ENCODE assay signal across 21 cellular contexts in genomic region chr15:35061171-35062163, GRCh38. TPM values are rescaled to one million over a fixed set of nuclear protein-coding genes. Genes with fewer than 3 reads are reported as not detected.
DNase-seq lines count a peak whose midpoint lies in the region; ATAC-seq and TF ChIP-seq lines count a peak whose summit lies in the region.
"Had no signal": no experiment of that assay in that cellular context is flagged by ENCODE, and none has a peak within 500 bp of the region (broad histone marks: within the 10 kb centered on the region; RNA-seq: fewer than 3 reads in every experiment).

No MANE protein-coding gene starts in this region.

- in situ Hi-C loops in mammary epithelial cell (cut with MboI; ENCODE audit: low sequenced_read_pairs in 2 of 2): no loop called here

- no peak overlapping the region for H3K4me3 ChIP-seq in mammary epithelial cell (replicated peaks in 1 of 3; ENCODE audit: insufficient read depth in 1 of 3, low read depth in 2 of 3, low read length in 3 of 3)
- H3K4me3 ChIP-seq in breast epithelium: peak overlapping the region in 1 of 3 donors; percentile 0
- H3K4me3 ChIP-seq in RWPE2 (ENCODE audit: severe bottlenecking): no peak overlapping the region
- no peak overlapping the region for H3K4me3 ChIP-seq in gastroesophageal sphincter
- H3K4me3 ChIP-seq: heart right ventricle, lung, tibial nerve had no signal

- CTCF ChIA-PET in mammary epithelial cell (lab: Charles Lee; ENCODE audit: low non-redundant PET): no interaction called here

- H3K4me1 ChIP-seq in mammary epithelial cell (ENCODE audit: insufficient read depth, low read length): no peaks in the 10 kb centered on the region
- no peaks in the 10 kb centered on the region for H3K4me1 ChIP-seq in breast epithelium
- H3K4me1 ChIP-seq in RWPE2 (ENCODE audit: insufficient read depth, poor library complexity, severe bottlenecking): peaks cover 12% of the 10 kb centered on the region
- no peaks in the 10 kb centered on the region for H3K4me1 ChIP-seq in gastroesophageal sphincter
- H3K4me1 ChIP-seq: heart right ventricle, tibial nerve had no signal

- no peaks in the 10 kb centered on the region for H3K79me2 ChIP-seq in mammary epithelial cell (ENCODE audit: insufficient read depth, low read length)

- intact Hi-C loops in mammary epithelial cell (cut with micrococcal nuclease) (no loop called here), breast epithelium (cut with DNase I; ENCODE audit: low total_unique reads) (no loop called here), Right ventricle myocardium inferior (cut with DNase I) (no loop called here)

- dilution Hi-C loops in mammary epithelial cell (cut with HindIII; ENCODE audit: low sequenced_read_pairs): no loop called here

- DNase-seq in mammary epithelial cell (no peak), breast epithelium (ENCODE audit: low spot score in 2 of 2) (no peak), RWPE2 (ENCODE audit: low spot score) (no peak), Right ventricle myocardium inferior (ENCODE audit: missing footprints) (no peak), T-helper 9 cell (no peak)
- DNase-seq: 8988T; activated CD4-positive, alpha-beta T cell treated with anti-CD3 and anti-CD28 coated beads, Interleukin-2, amount 10 ng/mL, durations not matched to agents 24 days and 14 days; amygdala; CD8-positive, alpha-beta memory T cell; heart right ventricle; NCI-H1105; NCI-H446 treated with DMSO at 0.1 percent for 48 hours; OCI-M1; posterior cingulate gyrus had no signal

- no peaks in the 10 kb centered on the region for H3K36me3 ChIP-seq in mammary epithelial cell (ENCODE audit: insufficient read depth, low read length)
- no peaks in the 10 kb centered on the region for H3K36me3 ChIP-seq in breast epithelium
- no peaks in the 10 kb centered on the region for H3K36me3 ChIP-seq in RWPE2 (ENCODE audit: low read depth)
- no peaks in the 10 kb centered on the region for H3K36me3 ChIP-seq in gastroesophageal sphincter
- H3K36me3 ChIP-seq: heart right ventricle, tibial nerve had no signal

- WGBS in mammary epithelial cell (ENCODE audit: low coverage, missing lambda C conversion rate): 75% methylated on average over 19 of the region's 19 CpGs
- 47 to 51% methylated on average over 15 of the region's 19 CpGs for WGBS in gastroesophageal sphincter (ENCODE audit: low coverage in 1 of 2), 2 donors

- no peak for TF ChIP-seq EP300 in gastroesophageal sphincter (IDR thresholded peaks at IDR 0.05)

- TF ChIP-seq POLR2A in breast epithelium (IDR thresholded peaks at IDR 0.05): no peak
- no peak for TF ChIP-seq POLR2A in gastroesophageal sphincter (IDR thresholded peaks at IDR 0.05)

- no peak overlapping the region for H3K4me2 ChIP-seq in mammary epithelial cell (ENCODE audit: insufficient read depth, low read depth, low read length)

- no peaks in the 10 kb centered on the region for H4K20me1 ChIP-seq in mammary epithelial cell (ENCODE audit: insufficient read depth, low read length)

- ATAC-seq in RWPE2 (ENCODE audit: low read depth) (peak; percentile 77), gastroesophageal sphincter (peak; percentile 31), Right ventricle myocardium inferior (no peak), GM21360 (IDR thresholded peaks at IDR 0.05; ENCODE audit: unreplicated experiment) (no peak), HG02970 (IDR thresholded peaks at IDR 0.05; ENCODE audit: low FRiP score, unreplicated experiment) (no peak)
- ATAC-seq: heart right ventricle had no signal

- no peak overlapping the region for H3K27ac ChIP-seq in mammary epithelial cell (ENCODE audit: insufficient read depth, low read depth, low read length)
- H3K27ac ChIP-seq in breast epithelium: no peak overlapping the region
- H3K27ac ChIP-seq in RWPE2 (ENCODE audit: poor library complexity, severe bottlenecking): peak overlapping the region; percentile 15
- H3K27ac ChIP-seq in gastroesophageal sphincter: no peak overlapping the region
- H3K27ac ChIP-seq: heart right ventricle, tibial nerve had no signal

- TF ChIP-seq CTCF in mammary epithelial cell (conservative IDR thresholded peaks at IDR 0.05 in 1 of 2, IDR thresholded peaks at IDR 0.05 in 1 of 2; ENCODE audit: extremely low read depth in 1 of 2, insufficient read depth in 1 of 2, low read depth in 1 of 2, low read length in 2 of 2) (no peak), breast epithelium (IDR thresholded peaks at IDR 0.05) (no peak), RWPE2 (IDR thresholded peaks at IDR 0.05; ENCODE audit: poor library complexity, severe bottlenecking) (no peak), gastroesophageal sphincter (IDR thresholded peaks at IDR 0.05) (no peak)

- peak overlapping the region; percentile 33 for H2AFZ ChIP-seq in mammary epithelial cell (ENCODE audit: low read depth, low read length)

- no TSS peak for BruUV-seq in mammary epithelial cell (replicated peaks; lab: Mats Ljungman, UMichigan)

- H3K9ac ChIP-seq in mammary epithelial cell (ENCODE audit: insufficient read depth, low read length): no peak overlapping the region

- no peaks in the 10 kb centered on the region for H3K27me3 ChIP-seq in mammary epithelial cell (ENCODE audit: insufficient read depth, low read length)
- no peaks in the 10 kb centered on the region for H3K27me3 ChIP-seq in breast epithelium
- no peaks in the 10 kb centered on the region for H3K27me3 ChIP-seq in RWPE2 (ENCODE audit: insufficient read depth, poor library complexity, severe bottlenecking)
- H3K27me3 ChIP-seq in gastroesophageal sphincter: no peaks in the 10 kb centered on the region
- H3K27me3 ChIP-seq: heart right ventricle, tibial nerve had no signal

- no peaks in the 10 kb centered on the region for H3K9me3 ChIP-seq in mammary epithelial cell (replicated peaks; ENCODE audit: insufficient read depth, low read length)
- H3K9me3 ChIP-seq in breast epithelium: no peaks in the 10 kb centered on the region
- no peaks in the 10 kb centered on the region for H3K9me3 ChIP-seq in RWPE2 (ENCODE audit: severe bottlenecking)
- H3K9me3 ChIP-seq in gastroesophageal sphincter: no peaks in the 10 kb centered on the region
- H3K9me3 ChIP-seq: heart right ventricle, tibial nerve had no signal

RNA-seq across cellular contexts. Expression of gene NANOGP8, which starts 23.6 kb away (rescaled TPM):
- total RNA-seq in mammary epithelial cell (not detected), breast epithelium (1 to 10 TPM; 1.1 to 1.3 (median 1.3) TPM), gastroesophageal sphincter (1 to 10 TPM in 1 of 4 donors, not detected in 3; 4.0 TPM), Right ventricle myocardium inferior (not detected)
- not detected for polyA plus RNA-seq in mammary epithelial cell
- not detected for polyA minus RNA-seq in mammary epithelial cell
- total RNA-seq: activated CD4-positive, alpha-beta T cell treated with anti-CD3 and anti-CD28 coated beads, Interleukin-2, amount 10 ng/mL, durations not matched to agents 24 days and 14 days; activated T-helper 1 cell treated with anti-CD3 and anti-CD28 coated beads, Interleukin-12 subunit alpha, Interleukin-12 subunit beta, Interleukin-2, Interleukin-4 antibody, amounts not matched to agents 30 ng/mL and 10 ng/mL and 1 ng/mL, durations not matched to agents 14 hours and 24 hours and 36 hours; CD8-positive, alpha-beta memory T cell; T-helper 1 cell treated with Interleukin-12 subunit alpha and Interleukin-12 subunit beta and Interleukin-4 antibody, amounts not matched to agents 30 ng/mL and 1 ng/mL, for 36 hours had no signal
- polyA plus RNA-seq: CD8-positive, alpha-beta memory T cell; heart right ventricle; lung had no signal

Comparison
In these comparisons a context has a peak if more than half of its experiments do, and no peak if none do; other contexts are left out.
1. ATAC-seq: peak in RWPE2 (single experiment) and gastroesophageal sphincter (single experiment); none in Right ventricle myocardium inferior (single experiment), GM21360 (single experiment) and HG02970 (single experiment).